Comparison of ENCODE assay signal across 22 cellular contexts in the genomic region with DNA sequence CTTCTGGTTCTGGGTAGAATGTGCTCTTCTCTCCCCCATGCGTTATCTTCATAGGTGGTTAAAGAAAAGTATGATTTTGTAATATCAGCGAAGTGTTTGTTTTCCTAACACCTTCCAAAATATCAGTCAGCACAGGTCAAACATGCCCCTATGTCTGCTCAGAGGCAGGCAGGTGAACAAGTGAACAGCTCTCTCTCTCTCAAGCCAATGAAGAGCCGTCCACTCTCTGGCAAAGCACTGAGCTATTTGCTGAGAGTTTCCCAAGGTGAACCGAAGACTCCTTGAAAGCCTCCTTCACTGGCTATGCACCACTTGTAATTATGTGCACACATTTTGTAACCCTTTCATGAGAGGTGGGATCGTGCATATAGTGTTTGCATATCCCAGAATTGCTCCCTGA. TPM values are rescaled to one million over a fixed set of nuclear protein-coding genes. Genes with fewer than 3 reads are reported as not detected.
"Had no signal": no experiment of that assay in that cellular context is flagged by ENCODE, and none has a peak within 500 bp of the region (broad histone marks: within the 10 kb centered on the region; RNA-seq: fewer than 3 reads in every experiment).

No MANE protein-coding gene starts in this region.

- H3K27ac ChIP-seq: foreskin keratinocyte, right atrium auricular region, sigmoid colon, skin epidermis, stomach, thoracic aorta, vagina had no signal

- H3K4me1 Mint-ChIP-seq: endodermal cell; immature natural killer cell; naive thymus-derived CD4-positive, alpha-beta T cell had no signal

- H3K9me3 ChIP-seq: right atrium auricular region, sigmoid colon, stomach, thoracic aorta, vagina had no signal

- H3K36me3 Mint-ChIP-seq: immature natural killer cell, type B pancreatic cell had no signal

- H3K4me3 Mint-ChIP-seq: dendritic cell treated with granulocyte-macrophage colony-stimulating factor and Interleukin-4, amounts not matched to agents 40 ng/mL and 50 ng/mL, for 4 days; endodermal cell; immature natural killer cell; naive thymus-derived CD4-positive, alpha-beta T cell; neural crest cell; type B pancreatic cell had no signal

- H3K27me3 Mint-ChIP-seq: dendritic cell treated with granulocyte-macrophage colony-stimulating factor and Interleukin-4, amounts not matched to agents 40 ng/mL and 50 ng/mL, for 4 days; type B pancreatic cell had no signal

- H3K27me3 ChIP-seq: foreskin keratinocyte, right atrium auricular region, sigmoid colon, stomach, vagina had no signal

- H3K9me3 Mint-ChIP-seq: dendritic cell treated with granulocyte-macrophage colony-stimulating factor and Interleukin-4, amounts not matched to agents 40 ng/mL and 50 ng/mL, for 4 days; endodermal cell; immature natural killer cell; naive thymus-derived CD4-positive, alpha-beta T cell; neural crest cell; type B pancreatic cell had no signal

- H3K36me3 ChIP-seq: right atrium auricular region, sigmoid colon, stomach, thoracic aorta, vagina had no signal

- H3K4me1 ChIP-seq: foreskin keratinocyte, vagina had no signal

- ATAC-seq: foreskin keratinocyte; naive thymus-derived CD4-positive, alpha-beta T cell had no signal

- DNase-seq: endodermal cell; erythroblast; foreskin keratinocyte; immature natural killer cell; kidney; left cardiac atrium; left ventricle myocardium superior; mammary epithelial cell; naive thymus-derived CD4-positive, alpha-beta T cell; sigmoid colon; stimulated activated CD4-positive, alpha-beta T cell treated with anti-CD3 and anti-CD28 coated beads, Interleukin-2, amount 100 ng/mL, for 24 hours; stimulated activated CD4-positive, alpha-beta T cell treated with anti-CD3 and anti-CD28 coated beads, Interleukin-4, amount 100 ng/mL, for 4 hours; stimulated activated naive CD4-positive, alpha-beta T cell; stomach; substantia nigra had no signal

- H3K27ac Mint-ChIP-seq: dendritic cell treated with granulocyte-macrophage colony-stimulating factor and Interleukin-4, amounts not matched to agents 40 ng/mL and 50 ng/mL, for 4 days; endodermal cell; immature natural killer cell; naive thymus-derived CD4-positive, alpha-beta T cell; type B pancreatic cell had no signal

- H3K4me3 ChIP-seq: right atrium auricular region, sigmoid colon, skin epidermis, stomach, thoracic aorta, vagina had no signal

RNA-seq across cellular contexts. Expression of a gene that starts 47.7 kb away (rescaled TPM):
- polyA plus RNA-seq: immature natural killer cell had no signal
